In genomic region chr2:15808980-15809379, GRCh38 we compare ENCODE assay signal across 16 cellular contexts.
"Had no signal": no experiment of that assay in that cellular context is flagged by ENCODE, and none has a peak within 500 bp of the region (broad histone marks: within the 10 kb centered on the region; RNA-seq: fewer than 3 reads in every experiment).

No MANE protein-coding gene starts in this region.

- H3K36me3 ChIP-seq: neutrophil, right atrium auricular region, tibial artery had no signal

- H3K27ac ChIP-seq: body of pancreas, neutrophil, right atrium auricular region, tibial artery had no signal

- H3K9me3 ChIP-seq: body of pancreas, neutrophil, right atrium auricular region, tibial artery had no signal

- H3K27me3 Mint-ChIP-seq: activated CD8-positive, alpha-beta memory T cell treated with anti-CD3 and anti-CD28 coated beads, Interleukin-2, amount 10 ng/mL, durations not matched to agents 7 days and 5 days; activated naive CD4-positive, alpha-beta T cell treated with anti-CD3 and anti-CD28 coated beads, Interleukin-2, amount 50 U/mL, for 24 hours had no signal

- H3K27me3 ChIP-seq: body of pancreas, right atrium auricular region had no signal

- DNase-seq: activated CD4-positive, alpha-beta T cell treated with anti-CD3 and anti-CD28 coated beads for 1 hour; activated CD4-positive, alpha-beta T cell treated with anti-CD3 and anti-CD28 coated beads, Interleukin-2, amount 50 U/mL, for 48 hours; activated CD8-positive, alpha-beta memory T cell treated with anti-CD3 and anti-CD28 coated beads, Interleukin-2, amount 10 ng/mL, durations not matched to agents 7 days and 5 days; activated effector memory CD4-positive, alpha-beta T cell treated with Interleukin-2 at 50 U/mL for 16 hours; activated T-cell treated with anti-CD3 and anti-CD28 coated beads, Interleukin-2, amount 50 U/mL, for 24 hours; body of pancreas; cerebellar nuclear complex; dermis blood vessel endothelial cell; mammary epithelial cell; tibial artery had no signal

- H3K4me3 Mint-ChIP-seq: activated CD8-positive, alpha-beta memory T cell treated with anti-CD3 and anti-CD28 coated beads, Interleukin-2, amount 10 ng/mL, durations not matched to agents 7 days and 5 days; activated naive CD4-positive, alpha-beta T cell treated with anti-CD3 and anti-CD28 coated beads, Interleukin-2, amount 50 U/mL, for 24 hours; activated T-cell treated with anti-CD3 and anti-CD28 coated beads, Interleukin-2, amount 50 U/mL, for 24 hours; stimulated activated effector memory CD8-positive, alpha-beta T cell treated with anti-CD3 and anti-CD28 coated beads, Interleukin-12 subunit alpha, Interleukin-12 subunit beta, amount 100 ng/mL, for 72 hours; T-helper 2 cell treated with Interferon-gamma antibody and Interleukin-4, amounts not matched to agents 5 μg/mL and 100 μg/mL, for 36 hours had no signal

- H3K4me3 ChIP-seq: body of pancreas, right atrium auricular region, tibial artery had no signal

- H3K27ac Mint-ChIP-seq: activated CD8-positive, alpha-beta memory T cell treated with anti-CD3 and anti-CD28 coated beads, Interleukin-2, amount 10 ng/mL, durations not matched to agents 7 days and 5 days; activated naive CD4-positive, alpha-beta T cell treated with anti-CD3 and anti-CD28 coated beads, Interleukin-2, amount 50 U/mL, for 24 hours; activated T-cell treated with anti-CD3 and anti-CD28 coated beads, Interleukin-2, amount 50 U/mL, for 24 hours; stimulated activated effector memory CD8-positive, alpha-beta T cell treated with anti-CD3 and anti-CD28 coated beads, Interleukin-12 subunit alpha, Interleukin-12 subunit beta, amount 100 ng/mL, for 72 hours; T-helper 2 cell treated with Interferon-gamma antibody and Interleukin-4, amounts not matched to agents 5 μg/mL and 100 μg/mL, for 36 hours had no signal

- H3K4me1 Mint-ChIP-seq: activated CD8-positive, alpha-beta memory T cell treated with anti-CD3 and anti-CD28 coated beads, Interleukin-2, amount 10 ng/mL, durations not matched to agents 7 days and 5 days; activated naive CD4-positive, alpha-beta T cell treated with anti-CD3 and anti-CD28 coated beads, Interleukin-2, amount 50 U/mL, for 24 hours; stimulated activated effector memory CD8-positive, alpha-beta T cell treated with anti-CD3 and anti-CD28 coated beads, Interleukin-12 subunit alpha, Interleukin-12 subunit beta, amount 100 ng/mL, for 72 hours had no signal

- H3K9me3 Mint-ChIP-seq: activated naive CD4-positive, alpha-beta T cell treated with anti-CD3 and anti-CD28 coated beads, Interleukin-2, amount 50 U/mL, for 24 hours; activated T-cell treated with anti-CD3 and anti-CD28 coated beads, Interleukin-2, amount 50 U/mL, for 24 hours; stimulated activated effector memory CD8-positive, alpha-beta T cell treated with anti-CD3 and anti-CD28 coated beads, Interleukin-12 subunit alpha, Interleukin-12 subunit beta, amount 100 ng/mL, for 72 hours; T-helper 2 cell treated with Interferon-gamma antibody and Interleukin-4, amounts not matched to agents 5 μg/mL and 100 μg/mL, for 36 hours had no signal

- H3K36me3 Mint-ChIP-seq: activated CD8-positive, alpha-beta memory T cell treated with anti-CD3 and anti-CD28 coated beads, Interleukin-2, amount 10 ng/mL, durations not matched to agents 7 days and 5 days; activated naive CD4-positive, alpha-beta T cell treated with anti-CD3 and anti-CD28 coated beads, Interleukin-2, amount 50 U/mL, for 24 hours; stimulated activated effector memory CD8-positive, alpha-beta T cell treated with anti-CD3 and anti-CD28 coated beads, Interleukin-12 subunit alpha, Interleukin-12 subunit beta, amount 100 ng/mL, for 72 hours had no signal

- H3K4me1 ChIP-seq: body of pancreas, tibial artery had no signal

- ATAC-seq: activated CD8-positive, alpha-beta memory T cell treated with anti-CD3 and anti-CD28 coated beads, Interleukin-2, amount 10 ng/mL, durations not matched to agents 7 days and 5 days; body of pancreas; left lobe of liver; stimulated activated effector memory CD8-positive, alpha-beta T cell treated with anti-CD3 and anti-CD28 coated beads, Interleukin-12 subunit alpha, Interleukin-12 subunit beta, amount 100 ng/mL, for 72 hours had no signal
